ENCODE assay signal across 1 cellular context in the genomic region with DNA sequence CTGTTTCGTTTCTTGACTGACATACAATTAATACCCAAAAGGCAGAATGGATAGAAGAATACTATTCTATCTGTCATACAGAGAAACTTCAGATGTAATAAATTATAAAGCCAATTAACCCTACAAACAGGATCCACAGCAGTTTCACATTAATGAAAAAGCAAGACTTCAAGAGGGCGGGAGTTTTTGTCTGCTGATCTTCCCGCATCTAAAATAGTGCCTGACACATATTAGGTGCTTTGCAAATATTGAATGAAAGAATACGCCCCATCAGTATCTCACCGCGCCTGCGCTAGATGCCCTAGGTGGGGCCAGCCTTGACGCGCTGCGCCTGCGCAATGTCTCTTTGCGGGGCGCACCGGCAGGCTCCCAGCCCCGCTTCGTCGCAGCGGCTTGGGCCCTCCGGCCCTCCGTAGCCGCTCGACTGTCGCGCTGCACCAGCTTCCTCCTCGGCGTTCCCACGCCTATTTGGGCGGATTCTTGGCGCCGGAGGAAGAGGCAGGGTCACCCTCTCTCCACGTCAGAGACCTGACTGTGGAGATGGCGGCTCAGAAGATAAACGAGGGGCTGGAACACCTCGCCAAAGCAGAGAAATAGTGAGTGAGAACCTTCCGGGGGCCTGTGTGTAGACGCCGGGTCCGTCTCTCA.
TF ChIP-seq lines count a peak whose summit lies in the region.

TSS of gene NAPG (plus strand) at position 465 of the 648 bp plus-strand sequence. CDS start at position 541, 76 bp downstream.

TF ChIP-seq in GM12878, 131 proteins besides CTCF, POLR2A, EP300 and RAD21 (continued from another document and continues in another):
- TF ChIP-seq, protein P1, sequence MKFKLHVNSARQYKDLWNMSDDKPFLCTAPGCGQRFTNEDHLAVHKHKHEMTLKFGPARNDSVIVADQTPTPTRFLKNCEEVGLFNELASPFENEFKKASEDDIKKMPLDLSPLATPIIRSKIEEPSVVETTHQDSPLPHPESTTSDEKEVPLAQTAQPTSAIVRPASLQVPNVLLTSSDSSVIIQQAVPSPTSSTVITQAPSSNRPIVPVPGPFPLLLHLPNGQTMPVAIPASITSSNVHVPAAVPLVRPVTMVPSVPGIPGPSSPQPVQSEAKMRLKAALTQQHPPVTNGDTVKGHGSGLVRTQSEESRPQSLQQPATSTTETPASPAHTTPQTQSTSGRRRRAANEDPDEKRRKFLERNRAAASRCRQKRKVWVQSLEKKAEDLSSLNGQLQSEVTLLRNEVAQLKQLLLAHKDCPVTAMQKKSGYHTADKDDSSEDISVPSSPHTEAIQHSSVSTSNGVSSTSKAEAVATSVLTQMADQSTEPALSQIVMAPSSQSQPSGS (IDR thresholded peaks at IDR 0.05; ENCODE audit: low read length), result no peak
- TF ChIP-seq FOXK2 (IDR thresholded peaks at IDR 0.05), result no peak
- no peak for TF ChIP-seq RAD51 (IDR thresholded peaks at IDR 0.05)
- no peak for TF ChIP-seq BMI1 (IDR thresholded peaks at IDR 0.05; ENCODE audit: borderline replicate concordance)
- no peak for TF ChIP-seq CHD2 (IDR thresholded peaks at IDR 0.05; ENCODE audit: borderline replicate concordance, low read depth, low read length)
- TF ChIP-seq SREBF2 (IDR thresholded peaks at IDR 0.05; ENCODE audit: low read length), result no peak
- TF ChIP-seq RELA (IDR thresholded peaks at IDR 0.05; ENCODE audit: borderline replicate concordance, partially characterized antibody), result peak; percentile 51
- TF ChIP-seq IKZF1 (conservative IDR thresholded peaks at IDR 0.05), result peak; percentile 96
- TF ChIP-seq FOS (IDR thresholded peaks at IDR 0.05; ENCODE audit: borderline replicate concordance, extremely low read depth, insufficient read length), result no peak
- no peak for TF ChIP-seq NR2F1 (conservative IDR thresholded peaks at IDR 0.05)
- TF ChIP-seq, protein P2, sequence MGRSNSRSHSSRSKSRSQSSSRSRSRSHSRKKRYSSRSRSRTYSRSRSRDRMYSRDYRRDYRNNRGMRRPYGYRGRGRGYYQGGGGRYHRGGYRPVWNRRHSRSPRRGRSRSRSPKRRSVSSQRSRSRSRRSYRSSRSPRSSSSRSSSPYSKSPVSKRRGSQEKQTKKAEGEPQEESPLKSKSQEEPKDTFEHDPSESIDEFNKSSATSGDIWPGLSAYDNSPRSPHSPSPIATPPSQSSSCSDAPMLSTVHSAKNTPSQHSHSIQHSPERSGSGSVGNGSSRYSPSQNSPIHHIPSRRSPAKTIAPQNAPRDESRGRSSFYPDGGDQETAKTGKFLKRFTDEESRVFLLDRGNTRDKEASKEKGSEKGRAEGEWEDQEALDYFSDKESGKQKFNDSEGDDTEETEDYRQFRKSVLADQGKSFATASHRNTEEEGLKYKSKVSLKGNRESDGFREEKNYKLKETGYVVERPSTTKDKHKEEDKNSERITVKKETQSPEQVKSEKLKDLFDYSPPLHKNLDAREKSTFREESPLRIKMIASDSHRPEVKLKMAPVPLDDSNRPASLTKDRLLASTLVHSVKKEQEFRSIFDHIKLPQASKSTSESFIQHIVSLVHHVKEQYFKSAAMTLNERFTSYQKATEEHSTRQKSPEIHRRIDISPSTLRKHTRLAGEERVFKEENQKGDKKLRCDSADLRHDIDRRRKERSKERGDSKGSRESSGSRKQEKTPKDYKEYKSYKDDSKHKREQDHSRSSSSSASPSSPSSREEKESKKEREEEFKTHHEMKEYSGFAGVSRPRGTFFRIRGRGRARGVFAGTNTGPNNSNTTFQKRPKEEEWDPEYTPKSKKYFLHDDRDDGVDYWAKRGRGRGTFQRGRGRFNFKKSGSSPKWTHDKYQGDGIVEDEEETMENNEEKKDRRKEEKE (IDR thresholded peaks at IDR 0.05), result no peak
- TF ChIP-seq CEBPB (IDR thresholded peaks at IDR 0.05; ENCODE audit: borderline replicate concordance in 1 of 2, low read depth in 2 of 2, low read length in 2 of 2), result no peak
- 0 out of 2 replicates have a peak, but pooled peaks have one; percentile 13 for TF ChIP-seq PAX5 (IDR thresholded peaks at IDR 0.05; ENCODE audit: borderline replicate concordance, low read depth, low read length)
- TF ChIP-seq E4F1 (IDR thresholded peaks at IDR 0.05; ENCODE audit: borderline replicate concordance, partially characterized antibody), result peak; percentile 81
- TF ChIP-seq CBX3 (IDR thresholded peaks at IDR 0.05; ENCODE audit: borderline replicate concordance, low read depth), result no peak
- no peak for TF ChIP-seq NR2C2 (IDR thresholded peaks at IDR 0.05; ENCODE audit: borderline replicate concordance, control insufficient read depth, insufficient read length, low read depth)
- TF ChIP-seq ATF3 (IDR thresholded peaks at IDR 0.05; ENCODE audit: borderline replicate concordance, extremely low read depth, low read depth, low read length), result no peak; the same call in 1 of the 2 replicates
- TF ChIP-seq POLR2AphosphoS5 (IDR thresholded peaks at IDR 0.05; ENCODE audit: low read length), result peak; percentile 81
- TF ChIP-seq, protein P3, sequence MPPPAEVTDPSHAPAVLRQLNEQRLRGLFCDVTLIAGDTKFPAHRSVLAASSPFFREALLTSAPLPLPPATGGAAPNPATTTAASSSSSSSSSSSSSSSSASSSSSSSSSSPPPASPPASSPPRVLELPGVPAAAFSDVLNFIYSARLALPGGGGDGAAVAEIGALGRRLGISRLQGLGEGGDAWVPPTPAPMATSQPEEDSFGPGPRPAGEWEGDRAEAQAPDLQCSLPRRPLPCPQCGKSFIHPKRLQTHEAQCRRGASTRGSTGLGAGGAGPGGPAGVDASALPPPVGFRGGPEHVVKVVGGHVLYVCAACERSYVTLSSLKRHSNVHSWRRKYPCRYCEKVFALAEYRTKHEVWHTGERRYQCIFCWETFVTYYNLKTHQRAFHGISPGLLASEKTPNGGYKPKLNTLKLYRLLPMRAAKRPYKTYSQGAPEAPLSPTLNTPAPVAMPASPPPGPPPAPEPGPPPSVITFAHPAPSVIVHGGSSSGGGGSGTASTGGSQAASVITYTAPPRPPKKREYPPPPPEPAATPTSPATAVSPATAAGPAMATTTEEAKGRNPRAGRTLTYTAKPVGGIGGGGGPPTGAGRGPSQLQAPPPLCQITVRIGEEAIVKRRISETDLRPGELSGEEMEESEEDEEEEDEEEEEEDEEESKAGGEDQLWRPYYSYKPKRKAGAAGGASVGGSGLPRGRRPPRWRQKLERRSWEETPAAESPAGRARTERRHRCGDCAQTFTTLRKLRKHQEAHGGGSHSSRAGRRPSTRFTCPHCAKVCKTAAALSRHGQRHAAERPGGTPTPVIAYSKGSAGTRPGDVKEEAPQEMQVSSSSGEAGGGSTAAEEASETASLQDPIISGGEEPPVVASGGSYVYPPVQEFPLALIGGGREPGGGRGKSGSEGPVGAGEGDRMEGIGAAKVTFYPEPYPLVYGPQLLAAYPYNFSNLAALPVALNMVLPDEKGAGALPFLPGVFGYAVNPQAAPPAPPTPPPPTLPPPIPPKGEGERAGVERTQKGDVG (CRISPR knock-in tag; IDR thresholded peaks at IDR 0.05), result no peak
- no peak for TF ChIP-seq ZNF622 (IDR thresholded peaks at IDR 0.05)
- TF ChIP-seq ESRRA (IDR thresholded peaks at IDR 0.05; ENCODE audit: low read length), result no peak
- TF ChIP-seq RCOR1 (conservative IDR thresholded peaks at IDR 0.05; ENCODE audit: low read depth, low read length), result no peak; the same call in 1 of the 2 replicates
- TF ChIP-seq, protein P4, sequence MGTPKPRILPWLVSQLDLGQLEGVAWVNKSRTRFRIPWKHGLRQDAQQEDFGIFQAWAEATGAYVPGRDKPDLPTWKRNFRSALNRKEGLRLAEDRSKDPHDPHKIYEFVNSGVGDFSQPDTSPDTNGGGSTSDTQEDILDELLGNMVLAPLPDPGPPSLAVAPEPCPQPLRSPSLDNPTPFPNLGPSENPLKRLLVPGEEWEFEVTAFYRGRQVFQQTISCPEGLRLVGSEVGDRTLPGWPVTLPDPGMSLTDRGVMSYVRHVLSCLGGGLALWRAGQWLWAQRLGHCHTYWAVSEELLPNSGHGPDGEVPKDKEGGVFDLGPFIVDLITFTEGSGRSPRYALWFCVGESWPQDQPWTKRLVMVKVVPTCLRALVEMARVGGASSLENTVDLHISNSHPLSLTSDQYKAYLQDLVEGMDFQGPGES (IDR thresholded peaks at IDR 0.05), result no peak
- TF ChIP-seq REST (IDR thresholded peaks at IDR 0.05; ENCODE audit: low read depth, low read length), result no peak
- TF ChIP-seq LARP7 (IDR thresholded peaks at IDR 0.05), result no peak; the same call in 1 of the 2 replicates
- no peak for TF ChIP-seq NFXL1 (IDR thresholded peaks at IDR 0.05; ENCODE audit: borderline replicate concordance)
- no peak; a peak in 1 of 4 replicates for TF ChIP-seq ETV6 (conservative IDR thresholded peaks at IDR 0.05 in 1 of 2, IDR thresholded peaks at IDR 0.05 in 1 of 2; ENCODE audit: borderline replicate concordance in 1 of 2, low read depth in 1 of 2)
- TF ChIP-seq, protein P5, sequence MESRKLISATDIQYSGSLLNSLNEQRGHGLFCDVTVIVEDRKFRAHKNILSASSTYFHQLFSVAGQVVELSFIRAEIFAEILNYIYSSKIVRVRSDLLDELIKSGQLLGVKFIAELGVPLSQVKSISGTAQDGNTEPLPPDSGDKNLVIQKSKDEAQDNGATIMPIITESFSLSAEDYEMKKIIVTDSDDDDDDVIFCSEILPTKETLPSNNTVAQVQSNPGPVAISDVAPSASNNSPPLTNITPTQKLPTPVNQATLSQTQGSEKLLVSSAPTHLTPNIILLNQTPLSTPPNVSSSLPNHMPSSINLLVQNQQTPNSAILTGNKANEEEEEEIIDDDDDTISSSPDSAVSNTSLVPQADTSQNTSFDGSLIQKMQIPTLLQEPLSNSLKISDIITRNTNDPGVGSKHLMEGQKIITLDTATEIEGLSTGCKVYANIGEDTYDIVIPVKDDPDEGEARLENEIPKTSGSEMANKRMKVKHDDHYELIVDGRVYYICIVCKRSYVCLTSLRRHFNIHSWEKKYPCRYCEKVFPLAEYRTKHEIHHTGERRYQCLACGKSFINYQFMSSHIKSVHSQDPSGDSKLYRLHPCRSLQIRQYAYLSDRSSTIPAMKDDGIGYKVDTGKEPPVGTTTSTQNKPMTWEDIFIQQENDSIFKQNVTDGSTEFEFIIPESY (IDR thresholded peaks at IDR 0.05), result 0 out of 2 replicates have a peak, but pooled peaks have one; percentile 18
- TF ChIP-seq, protein P6, sequence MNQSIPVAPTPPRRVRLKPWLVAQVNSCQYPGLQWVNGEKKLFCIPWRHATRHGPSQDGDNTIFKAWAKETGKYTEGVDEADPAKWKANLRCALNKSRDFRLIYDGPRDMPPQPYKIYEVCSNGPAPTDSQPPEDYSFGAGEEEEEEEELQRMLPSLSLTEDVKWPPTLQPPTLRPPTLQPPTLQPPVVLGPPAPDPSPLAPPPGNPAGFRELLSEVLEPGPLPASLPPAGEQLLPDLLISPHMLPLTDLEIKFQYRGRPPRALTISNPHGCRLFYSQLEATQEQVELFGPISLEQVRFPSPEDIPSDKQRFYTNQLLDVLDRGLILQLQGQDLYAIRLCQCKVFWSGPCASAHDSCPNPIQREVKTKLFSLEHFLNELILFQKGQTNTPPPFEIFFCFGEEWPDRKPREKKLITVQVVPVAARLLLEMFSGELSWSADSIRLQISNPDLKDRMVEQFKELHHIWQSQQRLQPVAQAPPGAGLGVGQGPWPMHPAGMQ (IDR thresholded peaks at IDR 0.05; ENCODE audit: borderline replicate concordance), result no peak
- TF ChIP-seq PKNOX1 (IDR thresholded peaks at IDR 0.05), result no peak
- no peak for TF ChIP-seq ZSCAN29 (IDR thresholded peaks at IDR 0.05)
- TF ChIP-seq TAF1 (IDR thresholded peaks at IDR 0.05; ENCODE audit: borderline replicate concordance, low read depth, low read length), result peak; percentile 52
- TF ChIP-seq POLR2AphosphoS2 (IDR thresholded peaks at IDR 0.05; ENCODE audit: low read depth, low read length), result peak; percentile 82; the same call in 1 of the 2 replicates
